1 cellular context compared by ENCODE assay signal in the genomic region with DNA sequence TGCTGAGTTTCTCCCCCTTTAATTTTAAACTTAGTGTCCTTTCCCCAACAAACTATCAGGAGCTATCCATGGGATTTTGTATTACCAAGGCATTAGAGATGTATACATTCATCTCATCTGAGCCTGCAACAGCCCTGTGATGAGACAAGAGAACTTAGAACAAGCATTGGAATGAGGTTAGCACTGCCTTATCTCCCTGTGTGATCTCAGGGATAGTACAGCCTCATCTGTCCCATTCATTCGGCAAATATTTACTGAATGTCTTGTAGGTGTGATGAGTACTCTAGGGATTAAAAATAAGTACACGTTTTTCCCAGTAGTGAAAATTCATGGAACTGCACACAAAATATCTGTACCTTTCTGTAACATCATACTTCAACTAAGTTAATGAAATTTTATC.
TF ChIP-seq lines count a peak whose summit lies in the region.

No MANE protein-coding gene starts in this region.

TF ChIP-seq in HepG2, 621 proteins besides CTCF, POLR2A, EP300 and RAD21:
- TF ChIP-seq, protein P1, sequence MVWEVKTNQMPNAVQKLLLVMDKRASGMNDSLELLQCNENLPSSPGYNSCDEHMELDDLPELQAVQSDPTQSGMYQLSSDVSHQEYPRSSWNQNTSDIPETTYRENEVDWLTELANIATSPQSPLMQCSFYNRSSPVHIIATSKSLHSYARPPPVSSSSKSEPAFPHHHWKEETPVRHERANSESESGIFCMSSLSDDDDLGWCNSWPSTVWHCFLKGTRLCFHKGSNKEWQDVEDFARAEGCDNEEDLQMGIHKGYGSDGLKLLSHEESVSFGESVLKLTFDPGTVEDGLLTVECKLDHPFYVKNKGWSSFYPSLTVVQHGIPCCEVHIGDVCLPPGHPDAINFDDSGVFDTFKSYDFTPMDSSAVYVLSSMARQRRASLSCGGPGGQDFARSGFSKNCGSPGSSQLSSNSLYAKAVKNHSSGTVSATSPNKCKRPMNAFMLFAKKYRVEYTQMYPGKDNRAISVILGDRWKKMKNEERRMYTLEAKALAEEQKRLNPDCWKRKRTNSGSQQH (CRISPR knock-in tag; IDR thresholded peaks at IDR 0.05; ENCODE audit: low read depth) = no peak
- TF ChIP-seq NFIC (IDR thresholded peaks at IDR 0.05; ENCODE audit: low read length) (no peak), CHD4 (IDR thresholded peaks at IDR 0.05; ENCODE audit: borderline replicate concordance, low read length) (no peak), ZSCAN22 (CRISPR knock-in tag; IDR thresholded peaks at IDR 0.05) (no peak), ZNF224 (CRISPR knock-in tag; IDR thresholded peaks at IDR 0.05) (no peak), PRMT3 (CRISPR knock-in tag; IDR thresholded peaks at IDR 0.05; ENCODE audit: borderline replicate concordance, low read depth) (no peak), MBNL3 (CRISPR knock-in tag; conservative IDR thresholded peaks at IDR 0.05) (no peak), TCF7 (IDR thresholded peaks at IDR 0.05; ENCODE audit: low read depth) (no peak)
- TF ChIP-seq, protein P2, sequence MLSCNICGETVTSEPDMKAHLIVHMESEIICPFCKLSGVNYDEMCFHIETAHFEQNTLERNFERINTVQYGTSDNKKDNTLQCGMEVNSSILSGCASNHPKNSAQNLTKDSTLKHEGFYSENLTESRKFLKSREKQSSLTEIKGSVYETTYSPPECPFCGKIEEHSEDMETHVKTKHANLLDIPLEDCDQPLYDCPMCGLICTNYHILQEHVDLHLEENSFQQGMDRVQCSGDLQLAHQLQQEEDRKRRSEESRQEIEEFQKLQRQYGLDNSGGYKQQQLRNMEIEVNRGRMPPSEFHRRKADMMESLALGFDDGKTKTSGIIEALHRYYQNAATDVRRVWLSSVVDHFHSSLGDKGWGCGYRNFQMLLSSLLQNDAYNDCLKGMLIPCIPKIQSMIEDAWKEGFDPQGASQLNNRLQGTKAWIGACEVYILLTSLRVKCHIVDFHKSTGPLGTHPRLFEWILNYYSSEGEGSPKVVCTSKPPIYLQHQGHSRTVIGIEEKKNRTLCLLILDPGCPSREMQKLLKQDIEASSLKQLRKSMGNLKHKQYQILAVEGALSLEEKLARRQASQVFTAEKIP (CRISPR knock-in tag; IDR thresholded peaks at IDR 0.05; ENCODE audit: borderline replicate concordance) = no peak
